Comparison of ENCODE assay signal across 8 cellular contexts in genomic region chr11:61967177-61967923, GRCh38. TPM values are rescaled to one million over a fixed set of nuclear protein-coding genes. Genes with fewer than 3 reads are reported as not detected.
A peak's percentile ranks its signal among the peaks of the same experiment; 100 is the strongest.
DNase-seq lines count a peak whose midpoint lies in the region; ATAC-seq and TF ChIP-seq lines count a peak whose summit lies in the region.

FTH1 (minus strand) TSS chr11:61967634; CDS start chr11:61967425, 209 bp downstream.

- peaks cover 12% of the 10 kb centered on the region for H4K20me1 ChIP-seq in mammary epithelial cell (ENCODE audit: insufficient read depth, low read length)
- peaks cover 49% of the 10 kb centered on the region for H4K20me1 ChIP-seq in smooth muscle cell (ENCODE audit: low read depth)

- peak within 1 kb of the TSS; percentile 98 for H3K4me2 ChIP-seq in mammary epithelial cell (ENCODE audit: insufficient read depth, low read depth, low read length)
- H3K4me2 ChIP-seq in smooth muscle cell, result peak within 1 kb of the TSS; percentile 87

- peaks cover 46% of the 10 kb centered on the region for H3F3A ChIP-seq in smooth muscle cell (ENCODE audit: low read depth)

- peak within 1 kb of the TSS; percentile 93 for H3K27ac ChIP-seq in 22Rv1
- peak within 1 kb of the TSS; percentile 94 for H3K27ac ChIP-seq in mammary epithelial cell (ENCODE audit: insufficient read depth, low read depth, low read length)
- H3K27ac ChIP-seq in smooth muscle cell (ENCODE audit: low read depth), result peak within 1 kb of the TSS; percentile 97

- H3K36me3 ChIP-seq in mammary epithelial cell (ENCODE audit: insufficient read depth, low read length) (peaks cover 13% of the 10 kb centered on the region), smooth muscle cell (ENCODE audit: low read depth) (no peaks in the 10 kb centered on the region)

- TF ChIP-seq CTCF in 22Rv1 (IDR thresholded peaks at IDR 0.05), result no peak
- no peak for TF ChIP-seq CTCF in WI38 (IDR thresholded peaks at IDR 0.05; ENCODE audit: low read depth, low read length)
- no peak for TF ChIP-seq CTCF in mammary epithelial cell (conservative IDR thresholded peaks at IDR 0.05 in 1 of 2, IDR thresholded peaks at IDR 0.05 in 1 of 2; ENCODE audit: extremely low read depth in 1 of 2, insufficient read depth in 1 of 2, low read depth in 1 of 2, low read length in 2 of 2)
- TF ChIP-seq CTCF in smooth muscle cell (IDR thresholded peaks at IDR 0.05; ENCODE audit: borderline replicate concordance, insufficient read depth, poor library complexity, severe bottlenecking), result no peak

- CTCF ChIA-PET in mammary epithelial cell (lab: Charles Lee; ENCODE audit: low non-redundant PET), result interaction anchor here (0.7 kb wide), 1 partner anchor 81 kb away, joined by 3 read pairs; no protein-coding TSS in a partner anchor

- no peaks in the 10 kb centered on the region for H3K9me3 ChIP-seq in mammary epithelial cell (replicated peaks; ENCODE audit: insufficient read depth, low read length)
- no peaks in the 10 kb centered on the region for H3K9me3 ChIP-seq in smooth muscle cell (replicated peaks; ENCODE audit: low read depth)

- ATAC-seq in GM18520 (IDR thresholded peaks at IDR 0.05; ENCODE audit: unreplicated experiment), result peak; percentile 34
- ATAC-seq in HG03095 (IDR thresholded peaks at IDR 0.05; ENCODE audit: unreplicated experiment), result peak; percentile 44

- in situ Hi-C loops in mammary epithelial cell (cut with MboI; ENCODE audit: low sequenced_read_pairs in 2 of 2), result no loop called here

- 2% methylated on average over 20 of the region's 89 CpGs for WGBS in mammary epithelial cell (ENCODE audit: low coverage, missing lambda C conversion rate)
- 2% methylated on average over 68 of the region's 89 CpGs for WGBS in smooth muscle cell (ENCODE audit: low lambda C conversion rate)

- H3K27me3 ChIP-seq in mammary epithelial cell (ENCODE audit: insufficient read depth, low read length), result no peaks in the 10 kb centered on the region
- no peaks in the 10 kb centered on the region for H3K27me3 ChIP-seq in smooth muscle cell (ENCODE audit: low read depth)

- DNase-seq in NCI-H2171 (lab: John Stamatoyannopoulos, UW), result peak; percentile 91
- peak; percentile 90 for DNase-seq in mammary epithelial cell
- DNase-seq in iPS-NIHi7 (ENCODE audit: extremely low spot score), result peak; percentile 94
- peak; percentile 82 for DNase-seq in smooth muscle cell (lab: John Stamatoyannopoulos, UW; ENCODE audit: unreplicated experiment)

- peak within 1 kb of the TSS; percentile 100 for H3K4me3 ChIP-seq in WI38 (ENCODE audit: low read depth, low read length)
- peak within 1 kb of the TSS; percentile 64 to 98 (median 92) for H3K4me3 ChIP-seq in mammary epithelial cell (replicated peaks in 1 of 3; ENCODE audit: insufficient read depth in 1 of 3, low read depth in 2 of 3, low read length in 3 of 3)
- H3K4me3 ChIP-seq in smooth muscle cell, result peak within 1 kb of the TSS; percentile 93

- intact Hi-C loops in mammary epithelial cell (cut with micrococcal nuclease), result loop anchor here (1.0 kb wide), 1 partner anchor 87 kb away; no protein-coding TSS in a partner anchor

- H3K9ac ChIP-seq in mammary epithelial cell (ENCODE audit: insufficient read depth, low read length) (peak within 1 kb of the TSS; percentile 90), smooth muscle cell (ENCODE audit: low read depth) (peak within 1 kb of the TSS; percentile 87)

- peaks cover 47% of the 10 kb centered on the region for H3K4me1 ChIP-seq in mammary epithelial cell (ENCODE audit: insufficient read depth, low read length)
- peaks cover 40% of the 10 kb centered on the region for H3K4me1 ChIP-seq in smooth muscle cell (ENCODE audit: low read depth)

- BruUV-seq in mammary epithelial cell (replicated peaks; lab: Mats Ljungman, UMichigan), result no TSS peak

- dilution Hi-C loops in mammary epithelial cell (cut with HindIII; ENCODE audit: low sequenced_read_pairs), result no loop called here

- H2AFZ ChIP-seq in mammary epithelial cell (ENCODE audit: low read depth, low read length), result peak within 1 kb of the TSS; percentile 78
- peak within 1 kb of the TSS; percentile 73 for H2AFZ ChIP-seq in smooth muscle cell (ENCODE audit: low read depth)

- H3K79me2 ChIP-seq in mammary epithelial cell (ENCODE audit: insufficient read depth, low read length) (peaks cover 43% of the 10 kb centered on the region), smooth muscle cell (ENCODE audit: low read depth) (peaks cover 27% of the 10 kb centered on the region)

RNA-seq across cellular contexts. Expression of gene FTH1, which starts in this region (rescaled TPM):
- total RNA-seq in mammary epithelial cell (1,000 to 10,000 TPM; 2,122 to 4,396 TPM), smooth muscle cell (903 and 1,173 TPM in 2 replicates)
- polyA plus RNA-seq in mammary epithelial cell (3,424 TPM), smooth muscle cell (6,048 and 7,176 TPM in 2 replicates)
- 11,932 TPM for polyA minus RNA-seq in mammary epithelial cell

Comparison
In these comparisons a context has a peak if more than half of its experiments do, and no peak if none do; other contexts are left out.
1. Peak in every context shown above with its lines: DNase-seq, ATAC-seq, H3K4me3 ChIP-seq and H3K27ac ChIP-seq.